In the genomic region with DNA sequence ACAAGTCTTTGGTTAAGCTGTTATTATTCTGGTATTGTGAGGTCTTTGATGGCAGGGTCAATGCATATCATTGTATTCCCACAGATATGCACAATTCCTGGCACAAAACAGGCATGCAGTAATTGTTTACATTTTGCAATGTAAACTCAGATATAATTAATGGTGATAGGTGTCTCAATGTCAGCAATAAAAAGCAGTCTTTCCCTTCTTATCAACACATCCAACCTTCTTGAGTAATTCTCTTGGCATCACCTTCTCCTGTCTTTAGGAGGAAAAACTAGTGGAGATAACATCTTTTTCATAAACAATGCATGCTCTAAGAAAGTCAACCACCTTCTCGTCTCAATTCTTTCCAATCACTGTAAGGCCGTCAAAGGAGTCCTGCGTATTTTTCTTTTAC, we compare ENCODE assay signal across 27 cellular contexts.
"Had no signal": no experiment of that assay in that cellular context is flagged by ENCODE, and none has a peak within 500 bp of the region (broad histone marks: within the 10 kb centered on the region; RNA-seq: fewer than 3 reads in every experiment).

No MANE protein-coding gene starts in this region.

- H3K4me3 ChIP-seq: lower lobe of right lung, pancreas, prostate gland, sigmoid colon, spleen, suprapubic skin, thoracic aorta, tibial artery, upper lobe of right lung had no signal

- H3K27ac ChIP-seq: lower lobe of right lung, pancreas, prostate gland, sigmoid colon, spleen, suprapubic skin, thoracic aorta, tibial artery, upper lobe of right lung had no signal

- H3K27me3 Mint-ChIP-seq: stimulated activated naive CD8-positive, alpha-beta T cell treated with anti-CD3 and anti-CD28 coated beads, Interleukin-15, Interleukin-2, amounts not matched to agents 100 ng/mL and 50 ng/mL, for 24 hours had no signal

- H3K36me3 ChIP-seq: lower lobe of right lung, pancreas, prostate gland, sigmoid colon, spleen, suprapubic skin, thoracic aorta, tibial artery, upper lobe of right lung had no signal

- H3K27ac Mint-ChIP-seq: nephron; stimulated activated effector memory CD8-positive, alpha-beta T cell treated with anti-CD3 and anti-CD28 coated beads, Interleukin-12 subunit alpha, Interleukin-12 subunit beta, amount 100 ng/mL, for 72 hours; stimulated activated naive CD8-positive, alpha-beta T cell treated with anti-CD3 and anti-CD28 coated beads, Interleukin-15, Interleukin-2, amounts not matched to agents 100 ng/mL and 50 ng/mL, for 24 hours had no signal

- H3K4me3 Mint-ChIP-seq: naive thymus-derived CD8-positive, alpha-beta T cell; nephron; neural crest cell; stimulated activated effector memory CD8-positive, alpha-beta T cell treated with anti-CD3 and anti-CD28 coated beads, Interleukin-12 subunit alpha, Interleukin-12 subunit beta, amount 100 ng/mL, for 72 hours; stimulated activated naive CD8-positive, alpha-beta T cell treated with anti-CD3 and anti-CD28 coated beads, Interleukin-15, Interleukin-2, amounts not matched to agents 100 ng/mL and 50 ng/mL, for 24 hours had no signal

- H3K36me3 Mint-ChIP-seq: naive thymus-derived CD8-positive, alpha-beta T cell; stimulated activated effector memory CD8-positive, alpha-beta T cell treated with anti-CD3 and anti-CD28 coated beads, Interleukin-12 subunit alpha, Interleukin-12 subunit beta, amount 100 ng/mL, for 72 hours had no signal

- H3K9me3 Mint-ChIP-seq: naive thymus-derived CD8-positive, alpha-beta T cell; nephron; stimulated activated effector memory CD8-positive, alpha-beta T cell treated with anti-CD3 and anti-CD28 coated beads, Interleukin-12 subunit alpha, Interleukin-12 subunit beta, amount 100 ng/mL, for 72 hours; stimulated activated naive CD8-positive, alpha-beta T cell treated with anti-CD3 and anti-CD28 coated beads, Interleukin-15, Interleukin-2, amounts not matched to agents 100 ng/mL and 50 ng/mL, for 24 hours had no signal

- DNase-seq: hippocampal formation; kidney glomerular epithelial cell; left cardiac atrium; lower lobe of right lung; mammary epithelial cell; mesenchymal stem cell; naive thymus-derived CD8-positive, alpha-beta T cell; nucleus accumbens; pancreas; posterior cingulate gyrus; retina; right cardiac atrium; sigmoid colon; small intestine; spleen; stimulated activated CD4-positive, alpha-beta T cell treated with anti-CD3 and anti-CD28 coated beads, Interleukin-4, amount 100 ng/mL, for 24 hours; stimulated activated naive CD4-positive, alpha-beta T cell; tibial artery; upper lobe of right lung had no signal

- H3K4me1 ChIP-seq: lower lobe of right lung, prostate gland, sigmoid colon had no signal

- H3K4me1 Mint-ChIP-seq: nephron; neural crest cell; stimulated activated effector memory CD8-positive, alpha-beta T cell treated with anti-CD3 and anti-CD28 coated beads, Interleukin-12 subunit alpha, Interleukin-12 subunit beta, amount 100 ng/mL, for 72 hours had no signal

- H3K9me3 ChIP-seq: lower lobe of right lung, pancreas, prostate gland, sigmoid colon, spleen, suprapubic skin, thoracic aorta, tibial artery, upper lobe of right lung had no signal

- FAIRE-seq: pancreas, small intestine, urothelium cell line had no signal

- H3K27me3 ChIP-seq: pancreas, sigmoid colon, spleen, suprapubic skin, tibial artery, upper lobe of right lung had no signal
